Comparison of ENCODE assay signal across 8 cellular contexts in the genomic region with DNA sequence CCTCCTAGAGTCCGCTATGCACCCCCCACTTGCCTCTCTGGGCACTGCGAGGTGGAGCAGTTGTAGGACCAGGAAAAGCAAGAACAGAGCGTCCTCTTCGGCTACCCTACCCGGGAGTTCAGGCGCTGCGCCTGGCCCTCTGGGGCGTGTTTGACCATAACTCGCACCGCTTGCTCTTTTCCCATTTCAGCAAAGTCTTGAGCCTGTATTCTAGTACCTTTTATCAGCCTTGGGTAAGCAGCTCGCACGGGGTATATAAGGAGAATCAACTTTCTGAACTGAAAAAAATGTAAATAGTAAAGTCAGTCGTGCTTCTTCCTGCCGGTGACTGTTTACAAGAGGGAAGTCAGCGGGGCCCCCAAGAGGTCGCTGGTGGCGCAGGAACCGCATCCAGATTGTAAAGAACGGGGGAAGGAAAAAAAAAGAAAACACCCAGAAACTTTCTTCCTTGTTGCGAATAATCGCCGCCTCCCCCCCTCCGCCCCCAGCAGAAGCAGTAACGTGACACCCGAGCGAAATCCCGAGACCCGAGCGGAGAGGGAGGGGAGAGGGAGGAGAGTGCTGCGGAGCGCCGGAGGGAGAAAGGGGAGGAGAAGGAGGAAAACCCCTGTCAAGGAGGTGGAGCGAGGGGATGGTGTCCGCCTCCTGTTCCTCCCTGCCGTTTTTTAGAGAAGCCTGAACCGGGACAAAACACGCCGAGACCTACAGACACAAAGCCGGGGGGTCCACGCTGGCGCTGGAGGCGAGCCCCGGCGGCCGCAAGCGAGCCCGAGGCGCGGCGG. TPM values are rescaled to one million over a fixed set of nuclear protein-coding genes. Genes with fewer than 3 reads are reported as not detected.
DNase-seq lines count a peak whose midpoint lies in the region; ATAC-seq and TF ChIP-seq lines count a peak whose summit lies in the region.

Gene UST, plus strand, starts transcription at position 668 of the 782 bp plus-strand sequence. CDS start 401 bp downstream, outside the sequence.

- H3K4me1 Mint-ChIP-seq in progenitor cell of endocrine pancreas (ENCODE audit: low read depth) = peaks cover 26% of the 10 kb centered on the region

- DNase-seq in Ammon's horn (ENCODE audit: low spot score) (peak; percentile 87), KBM-7 (peak; percentile 93), SKM-1 treated with dmso at 0.1 percent for 144 hours (lab: John Stamatoyannopoulos, UW; ENCODE audit: unreplicated experiment) (peak; percentile 74), ascending aorta (ENCODE audit: low spot score in 2 of 2) (peak; percentile 60 to 95), right atrium auricular region (ENCODE audit: low spot score) (peak; percentile 85), progenitor cell of endocrine pancreas (ENCODE audit: low spot score, unreplicated experiment) (peak; percentile 48)

- H3K27me3 ChIP-seq in ascending aorta = no peaks in the 10 kb centered on the region
- H3K27me3 ChIP-seq in right atrium auricular region = no peaks in the 10 kb centered on the region

- H3K27me3 Mint-ChIP-seq in progenitor cell of endocrine pancreas = peaks cover 66% of the 10 kb centered on the region

- intact Hi-C loops in ascending aorta (cut with DNase I) = loop anchor here (2.0 to 10.0 kb wide), 5 partner anchors 94 to 568 kb away; partner anchors contain the start of gene TAB2

- no peaks in the 10 kb centered on the region for H3K9me3 ChIP-seq in ascending aorta
- H3K9me3 ChIP-seq in right atrium auricular region = no peaks in the 10 kb centered on the region

- peak within 1 kb of the TSS; percentile 82 for H3K27ac Mint-ChIP-seq in progenitor cell of endocrine pancreas

- TF ChIP-seq CTCF in ascending aorta (IDR thresholded peaks at IDR 0.05) (peak in 2 of 3 experiments; percentile 52 to 54), right atrium auricular region (IDR thresholded peaks at IDR 0.05) (peak in 1 of 2 donors; percentile 62), progenitor cell of endocrine pancreas (IDR thresholded peaks at IDR 0.05; ENCODE audit: unreplicated experiment) (peak; percentile 52)

- peak within 1 kb of the TSS; percentile 83 to 95 for H3K27ac ChIP-seq in ascending aorta
- peak within 1 kb of the TSS; percentile 75 to 81 for H3K27ac ChIP-seq in right atrium auricular region

- H3K36me3 ChIP-seq in ascending aorta (no peaks in the 10 kb centered on the region), right atrium auricular region (no peaks in the 10 kb centered on the region)

- H3K36me3 Mint-ChIP-seq in progenitor cell of endocrine pancreas (ENCODE audit: insufficient read depth) = no peaks in the 10 kb centered on the region

- peak within 1 kb of the TSS; percentile 87 for H3K4me3 Mint-ChIP-seq in progenitor cell of endocrine pancreas (ENCODE audit: low read depth)

- H3K4me3 ChIP-seq in ascending aorta (peak within 1 kb of the TSS; percentile 91 to 98), right atrium auricular region (peak within 1 kb of the TSS; percentile 64 to 76)

- in situ Hi-C loops in KBM-7 (cut with MboI; ENCODE audit: low pct_unique_long_range_greater_than_20kb, low sequenced_read_pairs) = no loop called here

- ATAC-seq in GM19023 (IDR thresholded peaks at IDR 0.05; ENCODE audit: unreplicated experiment) (peak; percentile 43), HG03442 (IDR thresholded peaks at IDR 0.05; ENCODE audit: unreplicated experiment) (no peak)

- H3K4me1 ChIP-seq in ascending aorta (peaks cover 0 to 17% of the 10 kb centered on the region in 2 donors), right atrium auricular region (peaks cover 0 to 21% of the 10 kb centered on the region in 2 donors)

- no peaks in the 10 kb centered on the region for H3K9me3 Mint-ChIP-seq in progenitor cell of endocrine pancreas (ENCODE audit: low read depth)

RNA-seq across cellular contexts. Expression of gene UST, which starts in this region (rescaled TPM):
- 27.0 TPM for total RNA-seq in ascending aorta
- total RNA-seq in right atrium auricular region = 1 to 10 TPM; 4.3 to 5.3 TPM
- total RNA-seq in progenitor cell of endocrine pancreas = 2.9 and 4.7 TPM in 2 replicates
